ENCODE assay signal across 19 cellular contexts in the genomic region with DNA sequence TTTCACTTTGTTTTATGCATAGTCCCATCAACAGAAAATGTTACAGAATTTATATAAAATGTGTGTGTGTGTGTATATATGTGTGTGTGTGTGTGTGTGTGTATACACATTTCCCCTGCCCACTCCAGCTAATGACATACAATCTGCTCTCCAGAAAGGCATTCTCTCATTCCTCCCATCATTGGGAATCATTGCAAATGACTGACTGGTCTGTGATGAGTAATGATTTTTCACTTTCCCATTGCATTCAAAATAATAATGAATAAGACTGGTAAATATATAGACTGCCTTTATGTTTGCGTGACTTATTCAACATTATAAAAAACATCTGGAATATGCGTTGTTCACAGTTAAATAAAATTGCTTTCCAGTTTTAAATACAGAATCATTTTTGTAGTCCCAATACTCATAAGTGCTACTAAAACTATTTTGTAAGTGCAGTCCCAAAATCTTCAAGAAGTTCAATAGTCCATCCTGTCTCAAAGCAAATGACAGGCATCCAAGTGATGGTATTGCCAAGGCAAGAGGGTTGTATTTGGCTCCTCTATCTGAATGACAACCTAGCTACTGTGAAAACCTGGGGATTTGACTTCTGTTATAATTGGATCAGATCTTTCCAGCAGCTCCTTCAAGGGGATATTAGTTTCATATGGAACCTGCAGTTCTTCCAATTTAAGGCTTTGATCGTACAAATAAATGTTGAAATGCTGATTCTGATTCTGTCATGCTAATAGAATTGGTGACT.
DNase-seq lines count a peak whose midpoint lies in the region; FAIRE-seq and TF ChIP-seq lines count a peak whose summit lies in the region.
"Had no signal": no experiment of that assay in that cellular context is flagged by ENCODE, and none has a peak within 500 bp of the region (broad histone marks: within the 10 kb centered on the region; RNA-seq: fewer than 3 reads in every experiment).

No MANE protein-coding gene starts in this region.

- DNase-seq in H54 (ENCODE audit: insufficient read length, low spot score) (no peak), RCC 7860 (ENCODE audit: low spot score) (peak; percentile 20), choroid plexus epithelial cell (ENCODE audit: low read depth) (peak; percentile 34), osteoblast (ENCODE audit: insufficient read length, low spot score, missing footprints) (no peak), Calu3 (no peak), cardiac septum (ENCODE audit: low spot score) (no peak), endothelial cell (ENCODE audit: low spot score) (no peak), NCI-H1417 treated with DMSO at 0.1 percent for 48 hours (lab: John Stamatoyannopoulos, UW) (no peak)
- DNase-seq: ACHN, AML-193, NCI-H1436, NCI-H2029, NCI-H2171, NCI-H748 treated with DMSO at 0.1 percent for 48 hours, Right ventricle myocardium superior, SK-N-SH had no signal

- peak; percentile 97 for FAIRE-seq in H54 (lab: Jason Lieb, UNC)
- peak; percentile 59 for FAIRE-seq in RCC 7860 (lab: Jason Lieb, UNC)
- FAIRE-seq: H1, HTR-8/SVneo had no signal

- peak overlapping the region; percentile 75 for H3K27ac ChIP-seq in osteoblast (ENCODE audit: low read depth, low read length)

- TF ChIP-seq POLR2A in H54 (IDR thresholded peaks at IDR 0.05; ENCODE audit: low read depth, low read length) = no peak

- H3K9me3 ChIP-seq in osteoblast (ENCODE audit: low read depth, low read length) = no peaks in the 10 kb centered on the region
- H3K9me3 ChIP-seq: SK-N-SH had no signal

- intact Hi-C loops in Calu3 (cut with micrococcal nuclease; ENCODE audit: unreplicated experiment) (no loop called here), cardiac septum (cut with DNase I) (no loop called here)

- H3K79me2 ChIP-seq in osteoblast (ENCODE audit: insufficient read depth, low read length) = no peaks in the 10 kb centered on the region

- no peaks in the 10 kb centered on the region for H3K36me3 ChIP-seq in osteoblast (ENCODE audit: insufficient read depth, low read length)

- CTCF ChIA-PET in Calu3 (lab: Charles Lee) = no interaction called here

- H4K20me1 ChIP-seq in osteoblast (ENCODE audit: insufficient read depth, low read length) = no peaks in the 10 kb centered on the region

- H3K27ac Mint-ChIP-seq in Calu3 (ENCODE audit: unreplicated experiment) (no peak overlapping the region), endothelial cell (ENCODE audit: unreplicated experiment) (no peak overlapping the region)
- H3K27ac Mint-ChIP-seq: CD14-positive monocyte had no signal

- no peaks in the 10 kb centered on the region for H3K27me3 ChIP-seq in osteoblast (ENCODE audit: insufficient read depth, low read length)

- H3K4me3 Mint-ChIP-seq in Calu3 (ENCODE audit: low read depth, unreplicated experiment) (no peak overlapping the region), endothelial cell (ENCODE audit: unreplicated experiment) (no peak overlapping the region)
- H3K4me3 Mint-ChIP-seq: CD14-positive monocyte had no signal

- H3K9me3 Mint-ChIP-seq in Calu3 (ENCODE audit: low read depth, unreplicated experiment) (no peaks in the 10 kb centered on the region), endothelial cell (ENCODE audit: unreplicated experiment) (no peaks in the 10 kb centered on the region)

- H3K36me3 Mint-ChIP-seq in Calu3 (ENCODE audit: insufficient read depth, unreplicated experiment) (no peaks in the 10 kb centered on the region), endothelial cell (ENCODE audit: low read depth, unreplicated experiment) (no peaks in the 10 kb centered on the region)
- H3K36me3 Mint-ChIP-seq: CD14-positive monocyte had no signal

- H3K4me1 ChIP-seq in osteoblast (ENCODE audit: insufficient read depth, low read length) = peaks cover 30% of the 10 kb centered on the region

- TF ChIP-seq CTCF in choroid plexus epithelial cell (conservative IDR thresholded peaks at IDR 0.05; ENCODE audit: low read depth, low read length) (no peak), osteoblast (IDR thresholded peaks at IDR 0.05; ENCODE audit: extremely low read depth, low read depth, low read length) (no peak), Calu3 (IDR thresholded peaks at IDR 0.05; ENCODE audit: unreplicated experiment) (no peak), endothelial cell (IDR thresholded peaks at IDR 0.05; ENCODE audit: unreplicated experiment) (no peak)

- H3K4me2 ChIP-seq in osteoblast (ENCODE audit: insufficient read depth, low read length) = peak overlapping the region; percentile 67
- H3K4me2 ChIP-seq: SK-N-SH had no signal

- peak overlapping the region; percentile 15 for H2AFZ ChIP-seq in osteoblast (ENCODE audit: low read length)

- BruUV-seq in Calu3 (replicated peaks; lab: Mats Ljungman, UMichigan) = no TSS peak

- H3K4me1 Mint-ChIP-seq in Calu3 (ENCODE audit: low read depth, unreplicated experiment) (no peaks in the 10 kb centered on the region), endothelial cell (ENCODE audit: unreplicated experiment) (no peaks in the 10 kb centered on the region)
- H3K4me1 Mint-ChIP-seq: CD14-positive monocyte had no signal

- no peak overlapping the region for H3K4me3 ChIP-seq in choroid plexus epithelial cell (ENCODE audit: low read depth, low read length)
- peak overlapping the region; percentile 17 for H3K4me3 ChIP-seq in osteoblast (ENCODE audit: insufficient read depth, low read length)

- H3K27me3 Mint-ChIP-seq in Calu3 (ENCODE audit: unreplicated experiment) (no peaks in the 10 kb centered on the region), endothelial cell (ENCODE audit: unreplicated experiment) (no peaks in the 10 kb centered on the region)

Comparison
In these comparisons a context has a peak if more than half of its experiments do, and no peak if none do; other contexts are left out.
1. DNase-seq: peak in RCC 7860 (single experiment) and choroid plexus epithelial cell (single experiment); none in H54 (single experiment), osteoblast (single experiment), Calu3 (single experiment), cardiac septum (single experiment), endothelial cell (single experiment) and NCI-H1417 treated with DMSO at 0.1 percent for 48 hours (single experiment).